ENCODE assay signal across 20 cellular contexts in genomic region chr11:17402486-17402885, GRCh38. TPM values are rescaled to one million over a fixed set of nuclear protein-coding genes. Genes with fewer than 3 reads are reported as not detected.
DNase-seq lines count a peak whose midpoint lies in the region; ATAC-seq and TF ChIP-seq lines count a peak whose summit lies in the region.
"Had no signal": no experiment of that assay in that cellular context is flagged by ENCODE, and none has a peak within 500 bp of the region (broad histone marks: within the 10 kb centered on the region; RNA-seq: fewer than 3 reads in every experiment).

No MANE protein-coding gene starts in this region.

- no peak overlapping the region for H4K91ac ChIP-seq in neuronal stem cell (ENCODE audit: low read depth, low read length, poor library complexity)

- H2AFZ ChIP-seq in neuronal stem cell (ENCODE audit: low read length) = no peak overlapping the region

- TF ChIP-seq POLR2A in gastrocnemius medialis (IDR thresholded peaks at IDR 0.05) (no peak), thyroid gland (IDR thresholded peaks at IDR 0.05) (no peak)

- H3K4me3 ChIP-seq in neuronal stem cell (ENCODE audit: low read length in 2 of 2) (no peak overlapping the region), gastrocnemius medialis (no peak overlapping the region), thyroid gland (replicated peaks in 1 of 3) (no peak overlapping the region)
- H3K4me3 ChIP-seq: A549; BLaER1 treated with 17β-estradiol and CSF1 and Interleukin-3, amounts not matched to agents 10 nM and 100 nM; HAP-1 had no signal

- no peak overlapping the region for H3K27ac Mint-ChIP-seq in chondrocyte (ENCODE audit: unreplicated experiment)
- H3K27ac Mint-ChIP-seq: CD4-positive, CD25-positive, alpha-beta regulatory T cell; CD8-positive, alpha-beta T cell; HFFc6 had no signal

- peaks cover 12% of the 10 kb centered on the region for H3K27me3 Mint-ChIP-seq in chondrocyte (ENCODE audit: low read depth)
- H3K27me3 Mint-ChIP-seq: CD4-positive, CD25-positive, alpha-beta regulatory T cell had no signal

- H3K9ac ChIP-seq in neuronal stem cell (ENCODE audit: low read depth, low read length, poor library complexity) = no peak overlapping the region
- H3K9ac ChIP-seq: BLaER1 treated with 17β-estradiol and CSF1 and Interleukin-3, amounts not matched to agents 10 nM and 100 nM had no signal

- H3K23ac ChIP-seq in neuronal stem cell (ENCODE audit: low read depth, low read length, poor library complexity) = no peak overlapping the region

- H2BK15ac ChIP-seq in neuronal stem cell (ENCODE audit: low read length) = peak overlapping the region; percentile 50

- H3K4ac ChIP-seq in neuronal stem cell (ENCODE audit: low read length) = no peak overlapping the region

- peaks cover 10% of the 10 kb centered on the region for H3K4me1 Mint-ChIP-seq in chondrocyte (ENCODE audit: low read depth)
- H3K4me1 Mint-ChIP-seq: CD4-positive, CD25-positive, alpha-beta regulatory T cell had no signal

- H3K36me3 ChIP-seq in neuronal stem cell (replicated peaks in 1 of 2; ENCODE audit: control insufficient read depth in 2 of 2, insufficient read depth in 2 of 2, low read length in 2 of 2) (no peaks in the 10 kb centered on the region), gastrocnemius medialis (no peaks in the 10 kb centered on the region), thyroid gland (no peaks in the 10 kb centered on the region)
- H3K36me3 ChIP-seq: BE2C; BLaER1 treated with 17β-estradiol and CSF1 and Interleukin-3, amounts not matched to agents 10 nM and 100 nM; HAP-1 had no signal

- intact Hi-C loops in gastrocnemius medialis (cut with DNase I; ENCODE audit: low total_unique reads) = no loop called here
- intact Hi-C loops in thyroid gland (cut with DNase I) = no loop called here

- no peak overlapping the region for H3K4me2 ChIP-seq in neuronal stem cell (ENCODE audit: insufficient read depth, low read length, poor library complexity, severe bottlenecking)
- H3K4me2 ChIP-seq: A549 had no signal

- H3K36me3 Mint-ChIP-seq in chondrocyte (ENCODE audit: low read depth) = no peaks in the 10 kb centered on the region
- H3K36me3 Mint-ChIP-seq: CD4-positive, CD25-positive, alpha-beta regulatory T cell; CD8-positive, alpha-beta T cell had no signal

- in situ Hi-C loops in gastrocnemius medialis (cut with MboI; ENCODE audit: low sequenced_read_pairs in 4 of 4) = loop anchor here in 1 of 4 donors (25.0 kb wide), 1 partner anchor 435 kb away; no protein-coding TSS in a partner anchor

- H2BK12ac ChIP-seq in neuronal stem cell (ENCODE audit: low read length) = no peak overlapping the region

- H3K79me1 ChIP-seq in neuronal stem cell (ENCODE audit: low read depth, low read length) = no peaks in the 10 kb centered on the region

- H3K9me3 Mint-ChIP-seq in chondrocyte (ENCODE audit: low read depth) = peaks cover 1% of the 10 kb centered on the region
- H3K9me3 Mint-ChIP-seq: CD8-positive, alpha-beta T cell had no signal

- no peak overlapping the region for H3K4me3 Mint-ChIP-seq in chondrocyte (ENCODE audit: unreplicated experiment)
- H3K4me3 Mint-ChIP-seq: CD4-positive, CD25-positive, alpha-beta regulatory T cell; CD8-positive, alpha-beta T cell; HFFc6 had no signal

- DNase-seq in chondrocyte (ENCODE audit: low spot score) = peak; percentile 59
- DNase-seq in neuronal stem cell (ENCODE audit: low spot score) = no peak
- no peak for DNase-seq in gastrocnemius medialis
- no peak for DNase-seq in thyroid gland
- DNase-seq: 8988T; ACHN; AML-193; BE2C; Caco-2; CD4-positive, CD25-positive, alpha-beta regulatory T cell; CD8-positive, alpha-beta T cell; DND-41; GOT3; HFFc6 had no signal

- H3K4me1 ChIP-seq in neuronal stem cell (ENCODE audit: control insufficient read depth in 2 of 2, insufficient read depth in 1 of 2, low read depth in 1 of 2, low read length in 2 of 2) (no peaks in the 10 kb centered on the region), gastrocnemius medialis (peaks cover 51 to 57% of the 10 kb centered on the region in 2 donors), thyroid gland (peaks cover 46 to 51% of the 10 kb centered on the region in 2 donors)
- H3K4me1 ChIP-seq: BE2C, Caco-2, HAP-1 had no signal

- H3K14ac ChIP-seq in neuronal stem cell (ENCODE audit: low read length) = no peak overlapping the region

- ATAC-seq in gastrocnemius medialis (no peak), GM18502 (IDR thresholded peaks at IDR 0.05; ENCODE audit: poor library complexity, unreplicated experiment) (no peak), GM21367 (IDR thresholded peaks at IDR 0.05; ENCODE audit: unreplicated experiment) (no peak), HG03135 (IDR thresholded peaks at IDR 0.05; ENCODE audit: unreplicated experiment) (no peak)
- ATAC-seq: A549; CD8-positive, alpha-beta T cell had no signal

- no peak for TF ChIP-seq CTCF in chondrocyte (IDR thresholded peaks at IDR 0.05)
- TF ChIP-seq CTCF in gastrocnemius medialis (IDR thresholded peaks at IDR 0.05 in 4 of 5, conservative IDR thresholded peaks at IDR 0.05 in 1 of 5) = no peak
- TF ChIP-seq CTCF in thyroid gland (IDR thresholded peaks at IDR 0.05) = no peak

- H4K8ac ChIP-seq in neuronal stem cell (ENCODE audit: low read depth, low read length) = no peak overlapping the region

- H3K18ac ChIP-seq in neuronal stem cell (ENCODE audit: low read length) = peak overlapping the region; percentile 11

- no peak overlapping the region for H2BK5ac ChIP-seq in neuronal stem cell (ENCODE audit: low read length)

- no peaks in the 10 kb centered on the region for H3K9me3 ChIP-seq in neuronal stem cell (replicated peaks in 1 of 2; ENCODE audit: control insufficient read depth in 2 of 2, insufficient read depth in 1 of 2, low read depth in 1 of 2, low read length in 2 of 2)
- H3K9me3 ChIP-seq in gastrocnemius medialis = no peaks in the 10 kb centered on the region
- H3K9me3 ChIP-seq in thyroid gland = no peaks in the 10 kb centered on the region
- H3K9me3 ChIP-seq: A549; BE2C; BLaER1 treated with 17β-estradiol and CSF1 and Interleukin-3, amounts not matched to agents 10 nM and 100 nM; Caco-2; HAP-1 had no signal

- no peak overlapping the region for H2BK120ac ChIP-seq in neuronal stem cell (ENCODE audit: low read depth, low read length)

- WGBS in neuronal stem cell (ENCODE audit: extremely low coverage in 2 of 2, insufficient read length in 2 of 2, insufficient replicate concordance in 1 of 2), 2 donors = no CpG with 5 or more reads among the region's 8 CpGs
- 90 to 99% methylated on average over 8 of the region's 8 CpGs for WGBS in thyroid gland, 2 donors

- H2AK5ac ChIP-seq in neuronal stem cell (ENCODE audit: low read depth, low read length) = no peak overlapping the region

- no peak overlapping the region for H3K27ac ChIP-seq in neuronal stem cell (replicated peaks; ENCODE audit: low read length)
- H3K27ac ChIP-seq in gastrocnemius medialis = peak overlapping the region; percentile 85 to 96 (median 92)
- peak overlapping the region; percentile 8 to 98 (median 93) for H3K27ac ChIP-seq in thyroid gland
- H3K27ac ChIP-seq: A549 had no signal

- H3K27me3 ChIP-seq in neuronal stem cell (ENCODE audit: control insufficient read depth in 3 of 3, insufficient read depth in 3 of 3, low read depth in 1 of 3, low read length in 3 of 3) = peaks cover 0 to 31% (median 0%) of the 10 kb centered on the region in 3 experiments
- no peaks in the 10 kb centered on the region for H3K27me3 ChIP-seq in gastrocnemius medialis
- no peaks in the 10 kb centered on the region for H3K27me3 ChIP-seq in thyroid gland
- H3K27me3 ChIP-seq: BE2C; BLaER1 treated with 17β-estradiol and CSF1 and Interleukin-3, amounts not matched to agents 10 nM and 100 nM had no signal

RNA-seq across cellular contexts. Expression of gene KCNJ11, which starts 14.0 kb away (rescaled TPM):
- total RNA-seq in chondrocyte (not detected in 3 replicates), gastrocnemius medialis (100 to 1,000 TPM; 103 to 182 (median 147) TPM), thyroid gland (10 to 100 TPM in 3 of 4 donors, 1 to 10 TPM in 1; 7.3 to 18.9 (median 15.9) TPM)
- 4.0 TPM for polyA plus RNA-seq in neuronal stem cell (2013, experiment 1 of 2)
- 2.9 TPM for polyA plus RNA-seq in neuronal stem cell (2013, experiment 2 of 2)
- total RNA-seq: CD4-positive, CD25-positive, alpha-beta regulatory T cell; HFFc6 had no signal
- polyA plus RNA-seq: CD4-positive, CD25-positive, alpha-beta regulatory T cell had no signal

RNA-seq across cellular contexts. Expression of gene NCR3LG1, which starts 50.9 kb away (rescaled TPM):
- 7.5 to 9.4 TPM (median 7.9 TPM) in 3 replicates for total RNA-seq in chondrocyte
- polyA plus RNA-seq in neuronal stem cell (2013, experiment 1 of 2) = 1.6 TPM
- 1.4 TPM for polyA plus RNA-seq in neuronal stem cell (2013, experiment 2 of 2)
- total RNA-seq in gastrocnemius medialis = under 1 TPM; 0.07 to 0.95 (median 0.38) TPM
- total RNA-seq in thyroid gland = 1 to 10 TPM; 2.8 to 7.8 (median 7.2) TPM
